ENCODE assay signal across 1 cellular context in genomic region chr1:171625225-171625624, GRCh38.
TF ChIP-seq lines count a peak whose summit lies in the region.

No MANE protein-coding gene starts in this region.

TF ChIP-seq in GM12878, 131 proteins besides CTCF, POLR2A, EP300 and RAD21 (continued from another document and continues in another):
- TF ChIP-seq CUX1 (IDR thresholded peaks at IDR 0.05; ENCODE audit: insufficient replicate concordance, low read depth, low read length) (no peak), CHD2 (IDR thresholded peaks at IDR 0.05; ENCODE audit: borderline replicate concordance, low read depth, low read length) (no peak), SMC3 (IDR thresholded peaks at IDR 0.05; ENCODE audit: borderline replicate concordance, low read length) (no peak), EZH2 (IDR thresholded peaks at IDR 0.05; ENCODE audit: borderline replicate concordance, control insufficient read depth, low read depth, low read length) (no peak), NRF1 (conservative IDR thresholded peaks at IDR 0.05; ENCODE audit: low read depth, low read length) (no peak), MEF2A (IDR thresholded peaks at IDR 0.05; ENCODE audit: insufficient read depth, low read depth, low read length) (no peak), ZNF687 (IDR thresholded peaks at IDR 0.05) (peak; percentile 55; the same call in 1 of the 2 replicates), ASH2L (IDR thresholded peaks at IDR 0.05; ENCODE audit: borderline replicate concordance, low read depth) (no peak), HSF1 (IDR thresholded peaks at IDR 0.05; ENCODE audit: low read depth, low read length) (no peak), SP1 (IDR thresholded peaks at IDR 0.05; ENCODE audit: low read depth, low read length) (no peak), ZBTB4 (CRISPR knock-in tag; IDR thresholded peaks at IDR 0.05) (no peak), BCL11A (IDR thresholded peaks at IDR 0.05; ENCODE audit: low read depth, low read length) (no peak), LARP7 (IDR thresholded peaks at IDR 0.05) (no peak), SIX5 (IDR thresholded peaks at IDR 0.05; ENCODE audit: low read depth, low read length, severe bottlenecking) (no peak), MTA2 (IDR thresholded peaks at IDR 0.05; ENCODE audit: low read depth) (peak; percentile 23; the same call in 1 of the 2 replicates), TCF12 (IDR thresholded peaks at IDR 0.05; ENCODE audit: low read depth, low read length) (no peak), ATF2 (IDR thresholded peaks at IDR 0.05; ENCODE audit: low read length) (no peak), KLF5 (IDR thresholded peaks at IDR 0.05; ENCODE audit: partially characterized antibody) (no peak), FOXK2 (IDR thresholded peaks at IDR 0.05) (no peak), ZBTB33 (IDR thresholded peaks at IDR 0.05) (no peak)
- TF ChIP-seq, protein P1, sequence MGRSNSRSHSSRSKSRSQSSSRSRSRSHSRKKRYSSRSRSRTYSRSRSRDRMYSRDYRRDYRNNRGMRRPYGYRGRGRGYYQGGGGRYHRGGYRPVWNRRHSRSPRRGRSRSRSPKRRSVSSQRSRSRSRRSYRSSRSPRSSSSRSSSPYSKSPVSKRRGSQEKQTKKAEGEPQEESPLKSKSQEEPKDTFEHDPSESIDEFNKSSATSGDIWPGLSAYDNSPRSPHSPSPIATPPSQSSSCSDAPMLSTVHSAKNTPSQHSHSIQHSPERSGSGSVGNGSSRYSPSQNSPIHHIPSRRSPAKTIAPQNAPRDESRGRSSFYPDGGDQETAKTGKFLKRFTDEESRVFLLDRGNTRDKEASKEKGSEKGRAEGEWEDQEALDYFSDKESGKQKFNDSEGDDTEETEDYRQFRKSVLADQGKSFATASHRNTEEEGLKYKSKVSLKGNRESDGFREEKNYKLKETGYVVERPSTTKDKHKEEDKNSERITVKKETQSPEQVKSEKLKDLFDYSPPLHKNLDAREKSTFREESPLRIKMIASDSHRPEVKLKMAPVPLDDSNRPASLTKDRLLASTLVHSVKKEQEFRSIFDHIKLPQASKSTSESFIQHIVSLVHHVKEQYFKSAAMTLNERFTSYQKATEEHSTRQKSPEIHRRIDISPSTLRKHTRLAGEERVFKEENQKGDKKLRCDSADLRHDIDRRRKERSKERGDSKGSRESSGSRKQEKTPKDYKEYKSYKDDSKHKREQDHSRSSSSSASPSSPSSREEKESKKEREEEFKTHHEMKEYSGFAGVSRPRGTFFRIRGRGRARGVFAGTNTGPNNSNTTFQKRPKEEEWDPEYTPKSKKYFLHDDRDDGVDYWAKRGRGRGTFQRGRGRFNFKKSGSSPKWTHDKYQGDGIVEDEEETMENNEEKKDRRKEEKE (IDR thresholded peaks at IDR 0.05): no peak
- TF ChIP-seq, protein P2, sequence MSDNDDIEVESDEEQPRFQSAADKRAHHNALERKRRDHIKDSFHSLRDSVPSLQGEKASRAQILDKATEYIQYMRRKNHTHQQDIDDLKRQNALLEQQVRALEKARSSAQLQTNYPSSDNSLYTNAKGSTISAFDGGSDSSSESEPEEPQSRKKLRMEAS (IDR thresholded peaks at IDR 0.05; ENCODE audit: low read depth, low read length): no peak
- TF ChIP-seq, protein P3, sequence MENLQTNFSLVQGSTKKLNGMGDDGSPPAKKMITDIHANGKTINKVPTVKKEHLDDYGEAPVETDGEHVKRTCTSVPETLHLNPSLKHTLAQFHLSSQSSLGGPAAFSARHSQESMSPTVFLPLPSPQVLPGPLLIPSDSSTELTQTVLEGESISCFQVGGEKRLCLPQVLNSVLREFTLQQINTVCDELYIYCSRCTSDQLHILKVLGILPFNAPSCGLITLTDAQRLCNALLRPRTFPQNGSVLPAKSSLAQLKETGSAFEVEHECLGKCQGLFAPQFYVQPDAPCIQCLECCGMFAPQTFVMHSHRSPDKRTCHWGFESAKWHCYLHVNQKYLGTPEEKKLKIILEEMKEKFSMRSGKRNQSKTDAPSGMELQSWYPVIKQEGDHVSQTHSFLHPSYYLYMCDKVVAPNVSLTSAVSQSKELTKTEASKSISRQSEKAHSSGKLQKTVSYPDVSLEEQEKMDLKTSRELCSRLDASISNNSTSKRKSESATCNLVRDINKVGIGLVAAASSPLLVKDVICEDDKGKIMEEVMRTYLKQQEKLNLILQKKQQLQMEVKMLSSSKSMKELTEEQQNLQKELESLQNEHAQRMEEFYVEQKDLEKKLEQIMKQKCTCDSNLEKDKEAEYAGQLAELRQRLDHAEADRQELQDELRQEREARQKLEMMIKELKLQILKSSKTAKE (IDR thresholded peaks at IDR 0.05; ENCODE audit: low read depth, poor library complexity, severe bottlenecking): no peak
